Comparison of ENCODE assay signal across 17 cellular contexts in genomic region chr10:24468281-24468751, GRCh38.
DNase-seq lines count a peak whose midpoint lies in the region; ATAC-seq and TF ChIP-seq lines count a peak whose summit lies in the region.
"Had no signal": no experiment of that assay in that cellular context is flagged by ENCODE, and none has a peak within 500 bp of the region (broad histone marks: within the 10 kb centered on the region; RNA-seq: fewer than 3 reads in every experiment).

No MANE protein-coding gene starts in this region.

- H3K36me3 Mint-ChIP-seq in activated CD4-positive, alpha-beta T cell treated with anti-CD3 and anti-CD28 coated beads, Interleukin-2, amount 10 ng/mL, durations not matched to agents 24 days and 14 days (ENCODE audit: low read depth), result no peaks in the 10 kb centered on the region
- H3K36me3 Mint-ChIP-seq in activated CD4-positive, alpha-beta T cell treated with anti-CD3 and anti-CD28 coated beads for 36 hours (ENCODE audit: low read depth), result no peaks in the 10 kb centered on the region
- H3K36me3 Mint-ChIP-seq: naive B cell had no signal

- ATAC-seq in activated CD4-positive, alpha-beta T cell treated with anti-CD3 and anti-CD28 coated beads for 36 hours, result no peak

- TF ChIP-seq CTCF in liver (IDR thresholded peaks at IDR 0.05; ENCODE audit: low read depth, low read length, missing input control) (no peak), testis (IDR thresholded peaks at IDR 0.05) (no peak)

- WGBS in liver, result 35% methylated on average over 6 of the region's 6 CpGs
- 67 to 76% methylated on average over 6 of the region's 6 CpGs for WGBS in testis, 2 donors

- peaks cover 8% of the 10 kb centered on the region for H3K9me3 Mint-ChIP-seq in activated CD4-positive, alpha-beta T cell treated with anti-CD3 and anti-CD28 coated beads, Interleukin-2, amount 10 ng/mL, durations not matched to agents 24 days and 14 days
- no peaks in the 10 kb centered on the region for H3K9me3 Mint-ChIP-seq in activated CD4-positive, alpha-beta T cell treated with anti-CD3 and anti-CD28 coated beads for 36 hours (ENCODE audit: low read depth)

- H3K9ac ChIP-seq in liver (ENCODE audit: low read depth in 1 of 2, low read length in 2 of 2), result no peak overlapping the region

- H3K27me3 Mint-ChIP-seq in activated CD4-positive, alpha-beta T cell treated with anti-CD3 and anti-CD28 coated beads, Interleukin-2, amount 10 ng/mL, durations not matched to agents 24 days and 14 days, result peaks cover 15% of the 10 kb centered on the region
- H3K27me3 Mint-ChIP-seq in activated CD4-positive, alpha-beta T cell treated with anti-CD3 and anti-CD28 coated beads for 36 hours, result peaks cover 25% of the 10 kb centered on the region
- H3K27me3 Mint-ChIP-seq: naive B cell had no signal

- no peak overlapping the region for H3K27ac Mint-ChIP-seq in activated CD4-positive, alpha-beta T cell treated with anti-CD3 and anti-CD28 coated beads, Interleukin-2, amount 10 ng/mL, durations not matched to agents 24 days and 14 days
- no peak overlapping the region for H3K27ac Mint-ChIP-seq in activated CD4-positive, alpha-beta T cell treated with anti-CD3 and anti-CD28 coated beads for 36 hours
- H3K27ac Mint-ChIP-seq: H9, naive B cell had no signal

- CTCF ChIA-PET in activated CD4-positive, alpha-beta T cell treated with anti-CD3 and anti-CD28 coated beads for 36 hours (lab: Charles Lee), result no interaction called here

- no peak for DNase-seq in activated CD4-positive, alpha-beta T cell treated with anti-CD3 and anti-CD28 coated beads, Interleukin-2, amount 10 ng/mL, durations not matched to agents 24 days and 14 days
- DNase-seq in activated CD4-positive, alpha-beta T cell treated with anti-CD3 and anti-CD28 coated beads for 36 hours, result no peak
- DNase-seq in cerebellum (ENCODE audit: low spot score) (peak; percentile 66), testis (peak; percentile 60), DMS114 treated with DMSO at 0.1 percent for 48 hours (lab: John Stamatoyannopoulos, UW; ENCODE audit: unreplicated experiment) (no peak), NCI-H128 (lab: John Stamatoyannopoulos, UW; ENCODE audit: unreplicated experiment) (no peak)
- no peak for DNase-seq in activated effector memory CD4-positive, alpha-beta T cell treated with anti-CD3 and anti-CD28 coated beads, Interleukin-2, amount 50 U/mL, for 16 hours
- DNase-seq: activated CD4-positive, CD25-positive, alpha-beta regulatory T cell; anterior cingulate cortex; DND-41; H9; naive B cell; NCI-H1417 treated with DMSO at 0.1 percent for 48 hours; NCI-H69; spleen had no signal

- no peak for TF ChIP-seq RAD21 in liver (IDR thresholded peaks at IDR 0.05)

- H3K4me1 ChIP-seq in liver (ENCODE audit: control insufficient read depth in 4 of 4, insufficient read depth in 4 of 4, low read length in 3 of 4) (peaks cover 9 to 48% (median 15%) of the 10 kb centered on the region in 4 donors), testis (peaks cover 25% of the 10 kb centered on the region)

- H3K36me3 ChIP-seq in liver (ENCODE audit: control insufficient read depth in 4 of 4, insufficient read depth in 3 of 4, low read depth in 1 of 4, low read length in 3 of 4) (peaks cover 0 to 15% (median 7%) of the 10 kb centered on the region in 4 donors), testis (ENCODE audit: low read depth, missing control alignments) (no peaks in the 10 kb centered on the region)

- intact Hi-C loops in activated CD4-positive, alpha-beta T cell treated with anti-CD3 and anti-CD28 coated beads, Interleukin-2, amount 10 ng/mL, durations not matched to agents 24 days and 14 days (cut with micrococcal nuclease), result loop anchor here (5.0 to 10.0 kb wide), 5 partner anchors 134 to 1371 kb away; partner anchors contain the start of genes ARHGAP21 and MSRB2
- intact Hi-C loops in activated CD4-positive, alpha-beta T cell treated with anti-CD3 and anti-CD28 coated beads for 36 hours (cut with DNase I, micrococcal nuclease), result loop anchor here (5.0 to 10.0 kb wide), 5 partner anchors 86 to 1134 kb away; partner anchors contain the start of gene KIAA1217 (in 1 of the 2)
- intact Hi-C loops in testis (cut with DNase I; ENCODE audit: low total_unique reads), result no loop called here

- peaks cover 40% of the 10 kb centered on the region for H3K4me1 Mint-ChIP-seq in activated CD4-positive, alpha-beta T cell treated with anti-CD3 and anti-CD28 coated beads, Interleukin-2, amount 10 ng/mL, durations not matched to agents 24 days and 14 days
- H3K4me1 Mint-ChIP-seq in activated CD4-positive, alpha-beta T cell treated with anti-CD3 and anti-CD28 coated beads for 36 hours, result peaks cover 36% of the 10 kb centered on the region
- H3K4me1 Mint-ChIP-seq: naive B cell had no signal

- TF ChIP-seq POLR2A in testis (IDR thresholded peaks at IDR 0.05), result no peak

- no peaks in the 10 kb centered on the region for H3K27me3 ChIP-seq in liver (ENCODE audit: control insufficient read depth in 4 of 4, insufficient read depth in 4 of 4, low read length in 3 of 4)
- H3K27me3 ChIP-seq in testis, result no peaks in the 10 kb centered on the region
- H3K27me3 ChIP-seq: spleen had no signal

- H3K9me3 ChIP-seq in liver (ENCODE audit: control insufficient read depth in 4 of 4, low read length in 3 of 4), result no peaks in the 10 kb centered on the region
- H3K9me3 ChIP-seq in testis, result no peaks in the 10 kb centered on the region

- H3K4me3 ChIP-seq in liver (ENCODE audit: low read depth in 1 of 3, low read length in 3 of 3) (peak overlapping the region; percentile 44 to 67 (median 64)), testis (peak overlapping the region in 1 of 2 donors; percentile 44)
- H3K4me3 ChIP-seq: SK-N-MC, spleen had no signal

- POLR2A ChIA-PET in activated CD4-positive, alpha-beta T cell treated with anti-CD3 and anti-CD28 coated beads for 36 hours (lab: Charles Lee), result no interaction called here

- H3K27ac ChIP-seq in liver (ENCODE audit: low read depth in 1 of 2, low read length in 2 of 2) (peak overlapping the region; percentile 19 to 87), testis (no peak overlapping the region)
- H3K27ac ChIP-seq: SK-N-MC, spleen had no signal

- H3K4me3 Mint-ChIP-seq in activated CD4-positive, alpha-beta T cell treated with anti-CD3 and anti-CD28 coated beads, Interleukin-2, amount 10 ng/mL, durations not matched to agents 24 days and 14 days, result peak overlapping the region; percentile 54
- no peak overlapping the region for H3K4me3 Mint-ChIP-seq in activated CD4-positive, alpha-beta T cell treated with anti-CD3 and anti-CD28 coated beads for 36 hours
- H3K4me3 Mint-ChIP-seq: H9, naive B cell had no signal

TF ChIP-seq in liver, 16 proteins besides CTCF, POLR2A, EP300 and RAD21:
- TF ChIP-seq YY1 (IDR thresholded peaks at IDR 0.05) (peak; percentile 22), JUND (IDR thresholded peaks at IDR 0.05) (no peak), RXRA (IDR thresholded peaks at IDR 0.05) (no peak), FOXA1 (IDR thresholded peaks at IDR 0.05) (no peak)

Comparison
In these comparisons a context has a peak if more than half of its experiments do, and no peak if none do; other contexts are left out.
1. DNase-seq: peak in cerebellum (single experiment) and testis (single experiment); none in activated CD4-positive, alpha-beta T cell treated with anti-CD3 and anti-CD28 coated beads, Interleukin-2, amount 10 ng/mL, durations not matched to agents 24 days and 14 days (single experiment), activated CD4-positive, alpha-beta T cell treated with anti-CD3 and anti-CD28 coated beads for 36 hours (single experiment), DMS114 treated with DMSO at 0.1 percent for 48 hours (single experiment), activated effector memory CD4-positive, alpha-beta T cell treated with anti-CD3 and anti-CD28 coated beads, Interleukin-2, amount 50 U/mL, for 16 hours (single experiment) and NCI-H128 (single experiment).
2. H3K27ac ChIP-seq: peak in liver (2 of 2); none in testis (0 of 2).